Comparison of ENCODE assay signal across 8 cellular contexts in the genomic region with DNA sequence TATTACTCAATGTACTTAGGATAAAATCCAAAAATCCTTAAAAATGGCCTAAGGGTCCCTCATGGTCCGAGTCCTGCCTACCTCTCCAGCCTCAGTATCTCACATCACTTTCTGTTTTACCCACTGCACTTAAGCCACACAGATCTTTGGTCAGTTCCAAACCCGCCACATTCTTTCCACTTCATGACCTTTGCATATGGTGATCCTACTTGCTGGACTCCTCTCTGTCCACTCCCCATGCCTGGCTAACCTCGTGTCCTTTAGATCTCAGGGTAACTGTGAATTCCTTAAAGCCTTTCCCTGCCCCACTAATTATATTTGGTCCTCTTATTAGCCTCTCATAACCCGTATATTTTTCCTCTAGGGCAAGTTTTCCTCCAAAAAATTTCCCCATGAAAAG. TPM values are rescaled to one million over a fixed set of nuclear protein-coding genes. Genes with fewer than 3 reads are reported as not detected.
DNase-seq lines count a peak whose midpoint lies in the region; ATAC-seq and TF ChIP-seq lines count a peak whose summit lies in the region.

No MANE protein-coding gene starts in this region.

- no peak for DNase-seq in activated T-cell treated with anti-CD3 and anti-CD28 coated beads, Interleukin-2, amount 50 U/mL, for 72 hours
- DNase-seq in activated T-cell treated with anti-CD3 and anti-CD28 coated beads for 4 hours = no peak
- no peak for DNase-seq in activated CD4-positive, alpha-beta memory T cell treated with anti-CD3 and anti-CD28 coated beads for 36 hours
- no peak for DNase-seq in suprapubic skin (ENCODE audit: low spot score in 2 of 2)
- DNase-seq in NCI-H146 (lab: John Stamatoyannopoulos, UW) = no peak
- no peak for DNase-seq in RKO (ENCODE audit: low spot score)
- DNase-seq in SK-N-DZ (ENCODE audit: low spot score) = no peak

- H3K4me1 ChIP-seq in iPS-18a (ENCODE audit: control insufficient read depth, low read depth, low read length) = peaks cover 11% of the 10 kb centered on the region
- peaks cover 24% of the 10 kb centered on the region for H3K4me1 ChIP-seq in suprapubic skin

- H3K27ac Mint-ChIP-seq in activated T-cell treated with anti-CD3 and anti-CD28 coated beads, Interleukin-2, amount 50 U/mL, for 72 hours = peak overlapping the region; percentile 93
- peak overlapping the region; percentile 97 for H3K27ac Mint-ChIP-seq in activated CD4-positive, alpha-beta memory T cell treated with anti-CD3 and anti-CD28 coated beads for 36 hours

- H3K27me3 ChIP-seq in iPS-18a (ENCODE audit: control insufficient read depth, insufficient read depth, low read length) = no peaks in the 10 kb centered on the region
- H3K27me3 ChIP-seq in suprapubic skin = no peaks in the 10 kb centered on the region

- peaks cover 5 to 14% of the 10 kb centered on the region in 2 donors for H3K36me3 Mint-ChIP-seq in activated T-cell treated with anti-CD3 and anti-CD28 coated beads, Interleukin-2, amount 50 U/mL, for 72 hours (ENCODE audit: insufficient read depth in 2 of 2)
- H3K36me3 Mint-ChIP-seq in activated CD4-positive, alpha-beta memory T cell treated with anti-CD3 and anti-CD28 coated beads for 36 hours = peaks cover 17% of the 10 kb centered on the region

- no peak overlapping the region for H3K27ac ChIP-seq in iPS-18a (ENCODE audit: low read length)
- H3K27ac ChIP-seq in suprapubic skin = no peak overlapping the region

- no peak for ATAC-seq in activated T-cell treated with anti-CD3 and anti-CD28 coated beads, Interleukin-2, amount 50 U/mL, for 72 hours (replicated peaks in 1 of 2)

- peak overlapping the region; percentile 100 for H3K9ac ChIP-seq in iPS-18a (ENCODE audit: low read length)

- TF ChIP-seq EP300 in suprapubic skin (IDR thresholded peaks at IDR 0.05) = no peak

- TF ChIP-seq POLR2A in suprapubic skin (IDR thresholded peaks at IDR 0.05) = no peak

- intact Hi-C loops in activated CD4-positive, alpha-beta memory T cell treated with anti-CD3 and anti-CD28 coated beads for 36 hours (cut with micrococcal nuclease) = loop anchor here (5.0 kb wide), 1 partner anchor 75 kb away; no protein-coding TSS in a partner anchor

- H3K4me1 Mint-ChIP-seq in activated T-cell treated with anti-CD3 and anti-CD28 coated beads, Interleukin-2, amount 50 U/mL, for 72 hours (ENCODE audit: low read depth) = peaks cover 45% of the 10 kb centered on the region
- peaks cover 45% of the 10 kb centered on the region for H3K4me1 Mint-ChIP-seq in activated CD4-positive, alpha-beta memory T cell treated with anti-CD3 and anti-CD28 coated beads for 36 hours (ENCODE audit: low read depth)

- H3K9me3 ChIP-seq in iPS-18a (ENCODE audit: control insufficient read depth, low read depth, low read length) (no peaks in the 10 kb centered on the region), suprapubic skin (no peaks in the 10 kb centered on the region)

- POLR2A ChIA-PET in activated CD4-positive, alpha-beta memory T cell treated with anti-CD3 and anti-CD28 coated beads for 36 hours (lab: Charles Lee) = no interaction called here

- CTCF ChIA-PET in activated CD4-positive, alpha-beta memory T cell treated with anti-CD3 and anti-CD28 coated beads for 36 hours (lab: Charles Lee) = interaction anchor here (1.3 kb wide), 1 partner anchor 264 kb away, joined by 3 read pairs; no protein-coding TSS in a partner anchor

- H3K4me3 Mint-ChIP-seq in activated T-cell treated with anti-CD3 and anti-CD28 coated beads, Interleukin-2, amount 50 U/mL, for 72 hours = peak overlapping the region; percentile 92 to 97
- peak overlapping the region; percentile 98 for H3K4me3 Mint-ChIP-seq in activated CD4-positive, alpha-beta memory T cell treated with anti-CD3 and anti-CD28 coated beads for 36 hours

- no peaks in the 10 kb centered on the region for H3K9me3 Mint-ChIP-seq in activated T-cell treated with anti-CD3 and anti-CD28 coated beads, Interleukin-2, amount 50 U/mL, for 72 hours
- H3K9me3 Mint-ChIP-seq in activated CD4-positive, alpha-beta memory T cell treated with anti-CD3 and anti-CD28 coated beads for 36 hours = no peaks in the 10 kb centered on the region

- no peak for TF ChIP-seq CTCF in suprapubic skin (IDR thresholded peaks at IDR 0.05)

- H3K36me3 ChIP-seq in iPS-18a (ENCODE audit: control insufficient read depth, low read depth, low read length) (peaks cover 43% of the 10 kb centered on the region), suprapubic skin (peaks cover 15% of the 10 kb centered on the region)

- 57% methylated on average over 4 of the region's 4 CpGs for WGBS in suprapubic skin

- peak overlapping the region; percentile 98 for H3K4me3 ChIP-seq in iPS-18a (ENCODE audit: low read length)
- H3K4me3 ChIP-seq in suprapubic skin = peak overlapping the region; percentile 86

- no peaks in the 10 kb centered on the region for H3K27me3 Mint-ChIP-seq in activated T-cell treated with anti-CD3 and anti-CD28 coated beads, Interleukin-2, amount 50 U/mL, for 72 hours (ENCODE audit: low read depth)
- no peaks in the 10 kb centered on the region for H3K27me3 Mint-ChIP-seq in activated CD4-positive, alpha-beta memory T cell treated with anti-CD3 and anti-CD28 coated beads for 36 hours

RNA-seq across cellular contexts. Expression of a gene that starts 1.2 kb away (rescaled TPM):
- total RNA-seq in activated T-cell treated with anti-CD3 and anti-CD28 coated beads, Interleukin-2, amount 50 U/mL, for 72 hours = 10 to 100 TPM; 53.9 to 61.8 TPM
- total RNA-seq in activated CD4-positive, alpha-beta memory T cell treated with anti-CD3 and anti-CD28 coated beads for 36 hours = 10 to 100 TPM; 68.0 to 69.5 TPM
- 10 to 100 TPM; 17.5 to 55.7 (median 26.6) TPM for total RNA-seq in suprapubic skin
- 41.7 and 42.0 TPM in 2 replicates for polyA plus RNA-seq in SK-N-DZ (2014; cell fraction: cytosol; rRNA removed)
- 59.1 and 70.3 TPM in 2 replicates for polyA plus RNA-seq in SK-N-DZ (2014; cell fraction: nucleus; rRNA removed)
